8 cellular contexts compared by ENCODE assay signal in genomic region chr5:56951946-56952691, GRCh38. TPM values are rescaled to one million over a fixed set of nuclear protein-coding genes. Genes with fewer than 3 reads are reported as not detected.
DNase-seq lines count a peak whose midpoint lies in the region; ATAC-seq and TF ChIP-seq lines count a peak whose summit lies in the region.

Gene MIER3 (minus strand): TSS chr5:56952123. CDS start chr5:56952102, 21 bp downstream.

- CTCF ChIA-PET in T-cell (lab: Charles Lee), result no interaction called here

- peak within 1 kb of the TSS; percentile 94 to 96 (median 95) for H3K4me3 Mint-ChIP-seq in T-cell

- POLR2A ChIA-PET in T-cell (lab: Charles Lee), result no interaction called here

- intact Hi-C loops in left ventricle myocardium inferior (cut with micrococcal nuclease), result no loop called here
- intact Hi-C loops in psoas muscle (cut with DNase I), result loop anchor here (2.0 to 5.0 kb wide), 4 partner anchors 43 to 270 kb away; partner anchors contain the start of genes GPBP1 (in 1 of the 2) and SETD9 (in 1 of the 2)

- peaks cover 20 to 21% of the 10 kb centered on the region in 2 donors for H3K27me3 Mint-ChIP-seq in T-cell

- H3K9me3 ChIP-seq in adipocyte (ENCODE audit: control insufficient read depth, low read length) (no peaks in the 10 kb centered on the region), left ventricle myocardium inferior (replicated peaks) (no peaks in the 10 kb centered on the region), psoas muscle (no peaks in the 10 kb centered on the region)

- no peaks in the 10 kb centered on the region for H3K36me3 Mint-ChIP-seq in T-cell

- H3K27me3 ChIP-seq in H7 (ENCODE audit: control insufficient read depth, insufficient read depth, low read length), result peaks cover 10% of the 10 kb centered on the region; the same call in 1 of the 2 replicates
- H3K27me3 ChIP-seq in adipocyte (replicated peaks; ENCODE audit: control insufficient read depth, insufficient read depth, low read length), result peaks cover 4% of the 10 kb centered on the region
- no peaks in the 10 kb centered on the region for H3K27me3 ChIP-seq in left ventricle myocardium inferior (ENCODE audit: low read depth)
- no peaks in the 10 kb centered on the region for H3K27me3 ChIP-seq in psoas muscle (ENCODE audit: insufficient read depth in 3 of 3, low read length in 2 of 3)

- H3K9me3 Mint-ChIP-seq in T-cell, result no peaks in the 10 kb centered on the region

- H3K9ac ChIP-seq in adipocyte (ENCODE audit: low read length), result peak within 1 kb of the TSS; percentile 93

- peak within 1 kb of the TSS; percentile 67 for H3K4me3 ChIP-seq in GM08714 (ENCODE audit: low read length)
- H3K4me3 ChIP-seq in H7 (ENCODE audit: insufficient read depth, low read depth, low read length), result peak within 1 kb of the TSS; percentile 78
- peak within 1 kb of the TSS; percentile 92 for H3K4me3 ChIP-seq in adipocyte (ENCODE audit: low read length)
- H3K4me3 ChIP-seq in left ventricle myocardium inferior, result peak within 1 kb of the TSS; percentile 79
- peak within 1 kb of the TSS; percentile 91 for H3K4me3 ChIP-seq in psoas muscle
- H3K4me3 ChIP-seq in urinary bladder (ENCODE audit: low read depth, low read length), result peak within 1 kb of the TSS; percentile 100

- H3K27ac ChIP-seq in left ventricle myocardium inferior (replicated peaks), result peak within 1 kb of the TSS; percentile 90
- peak within 1 kb of the TSS; percentile 76 for H3K27ac ChIP-seq in psoas muscle
- H3K27ac ChIP-seq in urinary bladder (ENCODE audit: low read depth), result peak within 1 kb of the TSS; percentile 94

- H3K4me1 Mint-ChIP-seq in T-cell, result peaks cover 18 to 25% (median 24%) of the 10 kb centered on the region in 3 donors

- DNase-seq in H7 (peak; percentile 95), M059J (ENCODE audit: low read depth) (peak; percentile 74), T-cell (peak; percentile 53 to 86 (median 75)), adipocyte (ENCODE audit: low read depth) (peak; percentile 95), left ventricle myocardium inferior (peak; percentile 84), psoas muscle (peak; percentile 82 to 87)

- H3K4me1 ChIP-seq in adipocyte (ENCODE audit: control insufficient read depth, insufficient read depth, low read length), result peaks cover 19% of the 10 kb centered on the region
- peaks cover 34% of the 10 kb centered on the region for H3K4me1 ChIP-seq in left ventricle myocardium inferior
- H3K4me1 ChIP-seq in psoas muscle, result peaks cover 5% of the 10 kb centered on the region
- H3K4me1 ChIP-seq in urinary bladder (ENCODE audit: insufficient read depth), result no peaks in the 10 kb centered on the region

- WGBS in psoas muscle, 3 donors, result 0 to 1% (median 0%) methylated on average over 50 to 89 of the region's 89 CpGs
- WGBS in urinary bladder, result under 1% methylated on average over 89 of the region's 89 CpGs

- TF ChIP-seq CTCF in left ventricle myocardium inferior (IDR thresholded peaks at IDR 0.05; ENCODE audit: borderline replicate concordance) (no peak), psoas muscle (IDR thresholded peaks at IDR 0.05) (no peak)

- peaks cover 2% of the 10 kb centered on the region for H3K36me3 ChIP-seq in H7 (replicated peaks; ENCODE audit: control insufficient read depth, insufficient read depth, low read length)
- H3K36me3 ChIP-seq in adipocyte (ENCODE audit: control insufficient read depth, insufficient read depth, low read length, severe bottlenecking), result peaks cover 10% of the 10 kb centered on the region
- no peaks in the 10 kb centered on the region for H3K36me3 ChIP-seq in left ventricle myocardium inferior
- peaks cover 0 to 24% of the 10 kb centered on the region in 2 donors for H3K36me3 ChIP-seq in psoas muscle (ENCODE audit: insufficient read depth in 1 of 2, low read depth in 1 of 2)
- no peaks in the 10 kb centered on the region for H3K36me3 ChIP-seq in urinary bladder (ENCODE audit: insufficient read depth)

- H3K27ac Mint-ChIP-seq in T-cell, result peak within 1 kb of the TSS; percentile 82 to 90

- peak; percentile 93 to 99 (median 94) for ATAC-seq in T-cell (replicated peaks in 1 of 4)
- peak; percentile 95 to 98 (median 97) for ATAC-seq in psoas muscle

RNA-seq across cellular contexts. Expression of gene MIER3, which starts in this region (rescaled TPM):
- 22.0 and 26.0 TPM in 2 replicates for total RNA-seq in H7 (2014; rRNA removed; shearing (Covaris generic))
- total RNA-seq in M059J (2014; rRNA removed; shearing (Covaris generic)), result 49.3 and 92.7 TPM in 2 replicates
- total RNA-seq in T-cell, result 10 to 100 TPM; 21.3 to 25.9 (median 23.6) TPM
- 13.4 TPM for total RNA-seq in left ventricle myocardium inferior
- 10 to 100 TPM; 11.9 to 20.5 (median 14.7) TPM for total RNA-seq in psoas muscle
- 10 to 100 TPM in 1 of 3 donors, 1 to 10 TPM in 2; 4.8 to 11.2 (median 5.3) TPM for polyA plus RNA-seq in psoas muscle
- 36.6 TPM for total RNA-seq in urinary bladder
- 8.7 TPM for polyA plus RNA-seq in urinary bladder

Comparison
In these comparisons a context has a peak if more than half of its experiments do, and no peak if none do; other contexts are left out.
1. Peak in every context shown above with its lines: DNase-seq, ATAC-seq, H3K4me3 ChIP-seq and H3K27ac ChIP-seq.